8 cellular contexts compared by ENCODE assay signal in genomic region chr18:57435851-57436192, GRCh38. TPM values are rescaled to one million over a fixed set of nuclear protein-coding genes. Genes with fewer than 3 reads are reported as not detected.
DNase-seq lines count a peak whose midpoint lies in the region; ATAC-seq and TF ChIP-seq lines count a peak whose summit lies in the region.

No MANE protein-coding gene starts in this region.

- POLR2A ChIA-PET in WTC11 (lab: Charles Lee) = interaction anchor here (1.2 kb wide), 1 partner anchor 285 kb away, joined by 4 read pairs; no protein-coding TSS in a partner anchor

- no peak for ATAC-seq in activated T-cell treated with anti-CD3 and anti-CD28 coated beads, Interleukin-2, amount 50 U/mL, for 72 hours (replicated peaks in 1 of 2)
- ATAC-seq in WTC11 = no peak
- ATAC-seq in thoracic aorta (ENCODE audit: insufficient number of reproducible peaks, low FRiP score, low read depth) = no peak

- H3K9me3 ChIP-seq in iPS-20b (ENCODE audit: insufficient read depth, low read depth, low read length) (no peaks in the 10 kb centered on the region; the same call in 1 of the 2 replicates), thoracic aorta (no peaks in the 10 kb centered on the region)

- H3K27ac Mint-ChIP-seq in activated T-cell treated with anti-CD3 and anti-CD28 coated beads, Interleukin-2, amount 50 U/mL, for 72 hours = no peak overlapping the region
- H3K27ac Mint-ChIP-seq in WTC11 = no peak overlapping the region

- no peak for DNase-seq in activated T-cell treated with anti-CD3 and anti-CD28 coated beads, Interleukin-2, amount 50 U/mL, for 72 hours
- DNase-seq in activated T-cell treated with anti-CD3 and anti-CD28 coated beads for 4 hours (no peak), WTC11 (ENCODE audit: low spot score) (no peak), thoracic aorta (ENCODE audit: low spot score) (no peak), AG08396 (ENCODE audit: low spot score) (no peak), NOMO-1 (lab: John Stamatoyannopoulos, UW; ENCODE audit: unreplicated experiment in 2 of 2) (no peak)
- DNase-seq in NK-92 treated with Interleukin-12 subunit alpha and Interleukin-12 subunit beta, amount 100 ng/mL, for 24 hours (lab: John Stamatoyannopoulos, UW) = no peak

- H3K36me3 Mint-ChIP-seq in activated T-cell treated with anti-CD3 and anti-CD28 coated beads, Interleukin-2, amount 50 U/mL, for 72 hours (ENCODE audit: insufficient read depth in 2 of 2) = peaks cover 7 to 10% of the 10 kb centered on the region in 2 donors
- H3K36me3 Mint-ChIP-seq in WTC11 = no peaks in the 10 kb centered on the region

- H3K4me3 ChIP-seq in iPS-20b (ENCODE audit: low read length) (peak overlapping the region; percentile 30; the same call in 1 of the 2 replicates), thoracic aorta (peak overlapping the region; percentile 36)

- H3K4me3 Mint-ChIP-seq in activated T-cell treated with anti-CD3 and anti-CD28 coated beads, Interleukin-2, amount 50 U/mL, for 72 hours = peak overlapping the region; percentile 81 to 84
- H3K4me3 Mint-ChIP-seq in WTC11 = peak overlapping the region; percentile 83

- TF ChIP-seq CTCF in WTC11 (IDR thresholded peaks at IDR 0.05) (no peak), thoracic aorta (IDR thresholded peaks at IDR 0.05) (no peak)

- CTCF ChIA-PET in WTC11 (lab: Charles Lee) = interaction anchor here (0.7 kb wide), 1 partner anchor 57 kb away, joined by 3 read pairs; no protein-coding TSS in a partner anchor

- H3K4me1 ChIP-seq in iPS-20b (ENCODE audit: insufficient read depth, low read length) (peaks cover 38% of the 10 kb centered on the region), thoracic aorta (ENCODE audit: control insufficient read depth in 1 of 2, low read depth in 2 of 2) (peaks cover 13 to 51% of the 10 kb centered on the region in 2 donors)

- peaks cover 93% of the 10 kb centered on the region for H3K27me3 ChIP-seq in iPS-20b (ENCODE audit: insufficient read depth, low read length)
- H3K27me3 ChIP-seq in thoracic aorta (replicated peaks; ENCODE audit: insufficient read depth) = peaks cover 50% of the 10 kb centered on the region

- H3K4me1 Mint-ChIP-seq in activated T-cell treated with anti-CD3 and anti-CD28 coated beads, Interleukin-2, amount 50 U/mL, for 72 hours (ENCODE audit: low read depth) = peaks cover 36% of the 10 kb centered on the region
- peaks cover 76% of the 10 kb centered on the region for H3K4me1 Mint-ChIP-seq in WTC11

- no peak overlapping the region for H3K9ac ChIP-seq in iPS-20b (ENCODE audit: low read depth, low read length)

- no peak overlapping the region for H3K27ac ChIP-seq in iPS-20b (ENCODE audit: low read length)
- H3K27ac ChIP-seq in thoracic aorta = no peak overlapping the region

- no peaks in the 10 kb centered on the region for H3K9me3 Mint-ChIP-seq in activated T-cell treated with anti-CD3 and anti-CD28 coated beads, Interleukin-2, amount 50 U/mL, for 72 hours
- no peaks in the 10 kb centered on the region for H3K9me3 Mint-ChIP-seq in WTC11

- no peaks in the 10 kb centered on the region for H3K36me3 ChIP-seq in iPS-20b (ENCODE audit: insufficient read depth, low read depth, low read length)
- H3K36me3 ChIP-seq in thoracic aorta = no peaks in the 10 kb centered on the region

- H3K27me3 Mint-ChIP-seq in activated T-cell treated with anti-CD3 and anti-CD28 coated beads, Interleukin-2, amount 50 U/mL, for 72 hours (ENCODE audit: low read depth) = peaks cover 85% of the 10 kb centered on the region
- peaks cover 99% of the 10 kb centered on the region for H3K27me3 Mint-ChIP-seq in WTC11 (ENCODE audit: low read depth)

TF ChIP-seq in WTC11, 78 proteins besides CTCF, POLR2A, EP300 and RAD21:
- TF ChIP-seq OVOL2 (CRISPR knock-in tag; IDR thresholded peaks at IDR 0.05; ENCODE audit: borderline replicate concordance) (no peak), CDX4 (CRISPR knock-in tag; IDR thresholded peaks at IDR 0.05; ENCODE audit: borderline replicate concordance) (no peak), CREM (CRISPR knock-in tag; IDR thresholded peaks at IDR 0.05) (no peak), ZNF425 (CRISPR knock-in tag; conservative IDR thresholded peaks at IDR 0.05) (no peak), MAX (CRISPR knock-in tag; IDR thresholded peaks at IDR 0.05) (0 out of 2 replicates have a peak, but pooled peaks have one; percentile 9), CREB1 (CRISPR knock-in tag; IDR thresholded peaks at IDR 0.05) (no peak)

RNA-seq across cellular contexts. Expression of gene ONECUT2, which starts 0.6 kb away (rescaled TPM):
- total RNA-seq in activated T-cell treated with anti-CD3 and anti-CD28 coated beads, Interleukin-2, amount 50 U/mL, for 72 hours = under 1 TPM; 0.02 TPM
- total RNA-seq in WTC11 (2021) (0.87 to 1.9 TPM (median 1.6 TPM) in 3 replicates), thoracic aorta (not detected)
